ENCODE assay signal across 8 cellular contexts in the genomic region with DNA sequence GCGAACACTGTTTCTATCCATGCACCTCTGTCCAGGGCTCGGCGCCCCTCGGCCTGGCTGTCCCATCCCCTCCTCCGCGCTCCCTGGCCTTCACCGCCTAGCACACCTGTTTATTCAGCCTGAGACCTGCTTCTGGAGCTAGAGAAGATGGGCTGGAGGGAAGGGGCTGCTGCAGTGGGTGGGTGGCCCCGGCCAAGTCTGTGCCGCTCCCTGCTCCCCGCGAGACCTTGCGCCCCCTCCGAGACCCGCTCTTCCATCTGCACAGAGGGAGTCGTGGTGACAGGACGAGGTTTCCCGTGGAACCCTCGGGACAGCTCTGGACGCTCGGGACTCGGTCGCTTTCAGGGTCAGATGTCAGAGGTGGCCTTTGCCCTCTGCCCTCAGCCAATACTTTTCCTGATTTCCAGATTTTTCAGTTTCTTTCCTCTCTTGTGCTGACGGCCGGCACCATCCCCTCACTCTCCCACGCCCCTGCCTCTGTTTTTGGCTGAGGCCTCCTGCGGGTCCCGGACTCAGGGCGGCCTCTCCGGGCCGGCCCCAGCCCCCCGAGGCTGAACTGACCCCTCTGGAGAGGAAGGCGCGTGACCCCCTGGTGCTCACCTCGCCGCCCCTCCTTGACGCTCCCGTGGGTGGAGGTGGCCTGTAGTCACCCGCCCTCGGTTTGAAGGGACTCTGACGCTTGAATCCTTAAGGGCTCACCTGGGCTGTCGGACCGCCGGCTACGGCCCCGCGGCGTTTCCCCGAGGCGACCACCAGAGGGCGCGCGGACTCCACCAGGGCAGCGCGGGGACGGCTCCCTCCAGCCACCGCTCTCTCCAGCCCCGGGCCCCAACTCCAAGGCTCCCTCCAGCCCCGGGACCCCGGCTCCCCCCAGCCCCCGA. TPM values are rescaled to one million over a fixed set of nuclear protein-coding genes. Genes with fewer than 3 reads are reported as not detected.
DNase-seq lines count a peak whose midpoint lies in the region; ATAC-seq lines count a peak whose summit lies in the region.

No MANE protein-coding gene starts in this region.

- peaks cover 2% of the 10 kb centered on the region for H3K4me1 Mint-ChIP-seq in T-helper 17 cell

- no peaks in the 10 kb centered on the region for H3K36me3 ChIP-seq in iPS-18a (ENCODE audit: control insufficient read depth, low read depth, low read length)

- H3K9me3 ChIP-seq in T-helper 17 cell (ENCODE audit: control insufficient read depth, low read length, poor library complexity, severe bottlenecking): no peaks in the 10 kb centered on the region
- no peaks in the 10 kb centered on the region for H3K9me3 ChIP-seq in iPS-18a (ENCODE audit: control insufficient read depth, low read depth, low read length)

- DNase-seq in NCI-H82 (lab: John Stamatoyannopoulos, UW) (peak; percentile 37), NCI-H82 treated with DMSO at 0.1 percent for 48 hours (lab: John Stamatoyannopoulos, UW; ENCODE audit: unreplicated experiment) (no peak), T-helper 17 cell (peak; percentile 54 to 67 (median 60)), anterior cingulate cortex (lab: John Stamatoyannopoulos, UW) (peak in 32 of 58 donors; percentile 4 to 72 (median 33)), NCI-H1048 (lab: John Stamatoyannopoulos, UW) (no peak)
- DNase-seq in stimulated activated CD4-positive, alpha-beta T cell treated with anti-CD3 and anti-CD28 coated beads, Interleukin-15, amount 100 ng/mL, for 48 hours (ENCODE audit: low read depth in 2 of 2): peak; percentile 33 to 60

- no peak overlapping the region for H3K9ac ChIP-seq in iPS-18a (ENCODE audit: low read length)

- H3K4me1 ChIP-seq in iPS-18a (ENCODE audit: control insufficient read depth, low read depth, low read length): no peaks in the 10 kb centered on the region

- H3K27ac ChIP-seq in iPS-18a (ENCODE audit: low read length): no peak overlapping the region

- H3K27me3 Mint-ChIP-seq in T-helper 17 cell: peaks cover 37% of the 10 kb centered on the region

- H3K4me3 Mint-ChIP-seq in T-helper 17 cell: no peak overlapping the region

- ATAC-seq in HG03342 (IDR thresholded peaks at IDR 0.05; ENCODE audit: unreplicated experiment) (peak; percentile 72), T-helper 17 cell (peak; percentile 81)

- H3K36me3 Mint-ChIP-seq in T-helper 17 cell (ENCODE audit: low read depth): peaks cover 2% of the 10 kb centered on the region

- peak overlapping the region; percentile 9 for H3K4me3 ChIP-seq in iPS-18a (ENCODE audit: low read length)

- no peak overlapping the region for H3K27ac Mint-ChIP-seq in T-helper 17 cell

- H3K27me3 ChIP-seq in iPS-18a (ENCODE audit: control insufficient read depth, insufficient read depth, low read length): peaks cover 55% of the 10 kb centered on the region

RNA-seq across cellular contexts. Expression of a gene that starts 15.6 kb away (rescaled TPM):
- total RNA-seq in T-helper 17 cell: not detected

Comparison
In these comparisons a context has a peak if more than half of its experiments do, and no peak if none do; other contexts are left out.
1. DNase-seq: peak in NCI-H82 (single experiment), T-helper 17 cell (3 of 3), anterior cingulate cortex (32 of 58) and stimulated activated CD4-positive, alpha-beta T cell treated with anti-CD3 and anti-CD28 coated beads, Interleukin-15, amount 100 ng/mL, for 48 hours (2 of 2); none in NCI-H82 treated with DMSO at 0.1 percent for 48 hours (single experiment) and NCI-H1048 (single experiment).